ENCODE assay signal across 1 cellular context in the genomic region with DNA sequence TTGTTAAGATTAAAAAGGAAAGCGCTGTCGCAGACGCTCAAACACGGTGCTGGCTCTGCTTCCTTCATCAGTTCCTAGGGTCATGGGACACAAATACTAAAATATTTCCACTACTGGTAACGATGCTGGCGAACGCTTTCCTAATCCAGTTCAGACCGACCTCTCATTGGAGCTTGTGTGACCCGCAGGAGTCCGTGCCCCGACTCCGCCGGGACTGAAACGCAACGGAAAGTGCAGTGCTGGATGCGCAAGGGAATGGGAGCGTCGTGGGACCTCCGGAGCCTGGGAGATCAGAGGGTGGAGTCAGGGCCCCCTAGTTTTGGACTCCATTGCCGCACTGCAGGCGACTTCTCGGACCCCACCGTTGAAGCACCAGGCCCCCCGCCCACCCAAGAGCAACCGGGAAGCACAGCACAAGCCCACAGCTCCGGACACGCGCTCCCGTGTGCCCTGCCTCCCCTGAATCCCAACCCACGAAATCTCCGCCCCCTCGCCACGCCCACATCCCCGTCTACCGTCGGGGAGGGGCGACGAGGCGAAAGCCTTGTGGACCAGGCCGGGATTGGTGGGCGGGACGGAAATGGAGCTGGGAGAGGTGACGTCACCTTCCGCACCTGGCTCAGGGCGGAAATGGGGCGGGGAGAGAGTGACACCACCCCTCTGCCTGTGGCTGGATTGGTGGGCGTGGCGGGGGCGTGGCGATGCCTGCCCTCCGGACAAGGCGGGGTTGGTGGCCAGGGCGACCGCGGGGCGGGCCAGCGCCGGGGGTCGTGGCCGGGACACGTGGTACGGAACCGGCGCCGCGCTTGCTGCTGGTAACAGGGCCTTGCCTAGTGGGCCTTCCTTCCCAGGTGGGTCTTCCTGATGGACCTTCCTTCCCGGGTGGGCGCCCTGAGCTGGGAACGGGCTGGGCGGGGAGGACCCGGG.
A peak's percentile ranks its signal among the peaks of the same experiment; 100 is the strongest.
TF ChIP-seq lines count a peak whose summit lies in the region.

A gene (plus strand): TSS at position 783 of the 927 bp plus-strand sequence. CDS start 3,611 bp downstream, outside the sequence.

TF ChIP-seq in K562, 482 proteins besides CTCF, POLR2A, EP300 and RAD21 (continued from another document and continues in another):
- TF ChIP-seq, protein P1, sequence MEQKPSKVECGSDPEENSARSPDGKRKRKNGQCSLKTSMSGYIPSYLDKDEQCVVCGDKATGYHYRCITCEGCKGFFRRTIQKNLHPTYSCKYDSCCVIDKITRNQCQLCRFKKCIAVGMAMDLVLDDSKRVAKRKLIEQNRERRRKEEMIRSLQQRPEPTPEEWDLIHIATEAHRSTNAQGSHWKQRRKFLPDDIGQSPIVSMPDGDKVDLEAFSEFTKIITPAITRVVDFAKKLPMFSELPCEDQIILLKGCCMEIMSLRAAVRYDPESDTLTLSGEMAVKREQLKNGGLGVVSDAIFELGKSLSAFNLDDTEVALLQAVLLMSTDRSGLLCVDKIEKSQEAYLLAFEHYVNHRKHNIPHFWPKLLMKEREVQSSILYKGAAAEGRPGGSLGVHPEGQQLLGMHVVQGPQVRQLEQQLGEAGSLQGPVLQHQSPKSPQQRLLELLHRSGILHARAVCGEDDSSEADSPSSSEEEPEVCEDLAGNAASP (IDR thresholded peaks at IDR 0.05): no peak
- TF ChIP-seq ZBTB1 (CRISPR knock-in tag; IDR thresholded peaks at IDR 0.05; ENCODE audit: borderline replicate concordance, low read depth): no peak; the same call in 1 of the 2 replicates
- no peak for TF ChIP-seq NR2C1 (IDR thresholded peaks at IDR 0.05)
- peak; percentile 17; the same call in 1 of the 2 replicates for TF ChIP-seq NR2C1 (tag; IDR thresholded peaks at IDR 0.05)
- no peak for TF ChIP-seq HSF4 (CRISPR knock-in tag; IDR thresholded peaks at IDR 0.05; ENCODE audit: borderline replicate concordance)
- no peak for TF ChIP-seq PYGO2 (tag; IDR thresholded peaks at IDR 0.05)
- TF ChIP-seq ILF3 (IDR thresholded peaks at IDR 0.05; ENCODE audit: borderline replicate concordance): no peak
- TF ChIP-seq KAT2B (IDR thresholded peaks at IDR 0.05; ENCODE audit: low read depth, low read length): no peak
- TF ChIP-seq NFYB (IDR thresholded peaks at IDR 0.05; ENCODE audit: extremely low read depth, insufficient read length): peak; percentile 10
- TF ChIP-seq HNRNPL (IDR thresholded peaks at IDR 0.05; ENCODE audit: low read depth, low read length): no peak
- TF ChIP-seq, protein P2, sequence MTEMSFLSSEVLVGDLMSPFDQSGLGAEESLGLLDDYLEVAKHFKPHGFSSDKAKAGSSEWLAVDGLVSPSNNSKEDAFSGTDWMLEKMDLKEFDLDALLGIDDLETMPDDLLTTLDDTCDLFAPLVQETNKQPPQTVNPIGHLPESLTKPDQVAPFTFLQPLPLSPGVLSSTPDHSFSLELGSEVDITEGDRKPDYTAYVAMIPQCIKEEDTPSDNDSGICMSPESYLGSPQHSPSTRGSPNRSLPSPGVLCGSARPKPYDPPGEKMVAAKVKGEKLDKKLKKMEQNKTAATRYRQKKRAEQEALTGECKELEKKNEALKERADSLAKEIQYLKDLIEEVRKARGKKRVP (CRISPR knock-in tag; IDR thresholded peaks at IDR 0.05): no peak
- no peak for TF ChIP-seq FOXJ3 (CRISPR knock-in tag; IDR thresholded peaks at IDR 0.05)
- TF ChIP-seq SMARCC2 (IDR thresholded peaks at IDR 0.05; ENCODE audit: low read depth): no peak
- no peak for TF ChIP-seq POLR2H (tag; IDR thresholded peaks at IDR 0.05; ENCODE audit: low read depth)
- TF ChIP-seq PURB (CRISPR knock-in tag; IDR thresholded peaks at IDR 0.05; ENCODE audit: low read depth): no peak
- TF ChIP-seq, protein P3, sequence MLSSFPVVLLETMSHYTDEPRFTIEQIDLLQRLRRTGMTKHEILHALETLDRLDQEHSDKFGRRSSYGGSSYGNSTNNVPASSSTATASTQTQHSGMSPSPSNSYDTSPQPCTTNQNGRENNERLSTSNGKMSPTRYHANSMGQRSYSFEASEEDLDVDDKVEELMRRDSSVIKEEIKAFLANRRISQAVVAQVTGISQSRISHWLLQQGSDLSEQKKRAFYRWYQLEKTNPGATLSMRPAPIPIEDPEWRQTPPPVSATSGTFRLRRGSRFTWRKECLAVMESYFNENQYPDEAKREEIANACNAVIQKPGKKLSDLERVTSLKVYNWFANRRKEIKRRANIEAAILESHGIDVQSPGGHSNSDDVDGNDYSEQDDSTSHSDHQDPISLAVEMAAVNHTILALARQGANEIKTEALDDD (IDR thresholded peaks at IDR 0.05): no peak
- peak; percentile 12; the same call in 1 of the 2 replicates for TF ChIP-seq ARID1B (IDR thresholded peaks at IDR 0.05)
- no peak for TF ChIP-seq EHMT2 (IDR thresholded peaks at IDR 0.05)
- no peak for TF ChIP-seq RFX7 (CRISPR knock-in tag; IDR thresholded peaks at IDR 0.05)
- peak; percentile 89 for TF ChIP-seq GABPA (tag; conservative IDR thresholded peaks at IDR 0.05; ENCODE audit: low read depth)
- peak; percentile 71; the same call in 1 of the 2 replicates for TF ChIP-seq KLF13 (tag; IDR thresholded peaks at IDR 0.05; ENCODE audit: borderline replicate concordance, low read depth)
- TF ChIP-seq SMARCE1 (IDR thresholded peaks at IDR 0.05): no peak
- TF ChIP-seq, protein P4, sequence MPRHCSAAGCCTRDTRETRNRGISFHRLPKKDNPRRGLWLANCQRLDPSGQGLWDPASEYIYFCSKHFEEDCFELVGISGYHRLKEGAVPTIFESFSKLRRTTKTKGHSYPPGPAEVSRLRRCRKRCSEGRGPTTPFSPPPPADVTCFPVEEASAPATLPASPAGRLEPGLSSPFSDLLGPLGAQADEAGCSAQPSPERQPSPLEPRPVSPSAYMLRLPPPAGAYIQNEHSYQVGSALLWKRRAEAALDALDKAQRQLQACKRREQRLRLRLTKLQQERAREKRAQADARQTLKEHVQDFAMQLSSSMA (CRISPR knock-in tag; IDR thresholded peaks at IDR 0.05): no peak
- TF ChIP-seq, protein P5, sequence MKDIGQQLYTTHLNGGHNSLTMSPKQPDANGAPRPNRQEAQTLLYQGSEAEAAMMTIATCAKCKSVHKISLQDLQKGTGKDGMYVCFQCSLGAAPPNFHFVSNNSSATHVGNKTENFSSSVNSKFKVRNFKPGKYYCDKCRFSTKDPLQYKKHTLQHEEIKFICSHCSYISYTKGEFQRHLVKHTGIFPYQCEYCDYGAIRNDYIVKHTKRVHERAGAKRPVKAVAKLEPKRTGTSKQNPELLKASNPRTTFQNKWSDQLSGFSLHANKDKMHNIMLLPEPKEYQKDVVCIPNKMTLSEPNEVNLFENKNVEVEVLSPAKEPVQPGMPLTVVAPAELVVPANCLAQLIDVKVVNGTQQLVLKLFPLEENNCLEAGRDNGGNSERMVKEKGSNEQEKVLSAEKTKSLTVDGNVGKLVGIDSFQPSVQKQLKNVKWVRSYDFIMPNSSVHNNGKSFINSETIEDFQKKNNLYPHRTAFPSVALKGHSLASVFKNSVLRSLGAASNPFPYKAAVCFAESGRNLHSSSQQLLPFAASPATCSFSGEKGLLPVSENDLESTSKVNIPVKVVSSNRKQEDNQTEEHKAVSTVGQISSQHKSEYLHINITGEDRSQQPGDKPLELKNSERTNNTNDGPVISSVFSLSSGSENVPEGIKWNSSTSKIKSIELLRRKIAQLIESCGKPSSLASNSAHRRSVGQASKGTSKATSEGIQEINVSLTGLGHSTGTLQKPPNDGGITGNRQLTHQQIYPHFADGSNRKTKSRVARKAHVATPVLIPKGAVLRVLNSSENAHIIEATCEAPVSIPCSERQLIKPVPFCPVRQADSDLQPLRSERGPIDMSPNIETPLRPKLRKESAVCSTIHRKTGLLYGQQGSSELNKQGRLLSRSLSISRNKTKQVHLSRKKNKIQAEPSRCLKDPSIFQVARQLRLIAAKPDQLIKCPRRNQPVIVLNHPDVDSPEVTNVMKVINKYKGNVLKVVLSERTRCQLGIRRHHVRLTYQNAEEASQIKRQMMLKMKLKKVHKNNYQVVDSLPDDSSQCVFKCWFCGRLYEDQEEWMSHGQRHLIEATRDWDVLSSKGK (CRISPR knock-in tag; IDR thresholded peaks at IDR 0.05): no peak
- TF ChIP-seq ZNF282 (CRISPR knock-in tag; IDR thresholded peaks at IDR 0.05): no peak
- no peak for TF ChIP-seq SNIP1 (IDR thresholded peaks at IDR 0.05; ENCODE audit: low read depth)
- TF ChIP-seq TCFL5 (CRISPR knock-in tag; conservative IDR thresholded peaks at IDR 0.05): no peak
- TF ChIP-seq ZNF121 (CRISPR knock-in tag; conservative IDR thresholded peaks at IDR 0.05): no peak
- no peak for TF ChIP-seq PTTG1 (tag; IDR thresholded peaks at IDR 0.05; ENCODE audit: low read depth)
- TF ChIP-seq, protein P6, sequence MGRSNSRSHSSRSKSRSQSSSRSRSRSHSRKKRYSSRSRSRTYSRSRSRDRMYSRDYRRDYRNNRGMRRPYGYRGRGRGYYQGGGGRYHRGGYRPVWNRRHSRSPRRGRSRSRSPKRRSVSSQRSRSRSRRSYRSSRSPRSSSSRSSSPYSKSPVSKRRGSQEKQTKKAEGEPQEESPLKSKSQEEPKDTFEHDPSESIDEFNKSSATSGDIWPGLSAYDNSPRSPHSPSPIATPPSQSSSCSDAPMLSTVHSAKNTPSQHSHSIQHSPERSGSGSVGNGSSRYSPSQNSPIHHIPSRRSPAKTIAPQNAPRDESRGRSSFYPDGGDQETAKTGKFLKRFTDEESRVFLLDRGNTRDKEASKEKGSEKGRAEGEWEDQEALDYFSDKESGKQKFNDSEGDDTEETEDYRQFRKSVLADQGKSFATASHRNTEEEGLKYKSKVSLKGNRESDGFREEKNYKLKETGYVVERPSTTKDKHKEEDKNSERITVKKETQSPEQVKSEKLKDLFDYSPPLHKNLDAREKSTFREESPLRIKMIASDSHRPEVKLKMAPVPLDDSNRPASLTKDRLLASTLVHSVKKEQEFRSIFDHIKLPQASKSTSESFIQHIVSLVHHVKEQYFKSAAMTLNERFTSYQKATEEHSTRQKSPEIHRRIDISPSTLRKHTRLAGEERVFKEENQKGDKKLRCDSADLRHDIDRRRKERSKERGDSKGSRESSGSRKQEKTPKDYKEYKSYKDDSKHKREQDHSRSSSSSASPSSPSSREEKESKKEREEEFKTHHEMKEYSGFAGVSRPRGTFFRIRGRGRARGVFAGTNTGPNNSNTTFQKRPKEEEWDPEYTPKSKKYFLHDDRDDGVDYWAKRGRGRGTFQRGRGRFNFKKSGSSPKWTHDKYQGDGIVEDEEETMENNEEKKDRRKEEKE (IDR thresholded peaks at IDR 0.05; ENCODE audit: borderline replicate concordance in 1 of 2, control insufficient read depth in 1 of 2, low read depth in 2 of 2, low read length in 1 of 2): no peak
- no peak; the same call in 1 of the 2 replicates for TF ChIP-seq CTBP1 (IDR thresholded peaks at IDR 0.05; ENCODE audit: borderline replicate concordance)
- no peak for TF ChIP-seq KAT7 (CRISPR knock-in tag; IDR thresholded peaks at IDR 0.05; ENCODE audit: borderline replicate concordance)
- TF ChIP-seq, protein P7, sequence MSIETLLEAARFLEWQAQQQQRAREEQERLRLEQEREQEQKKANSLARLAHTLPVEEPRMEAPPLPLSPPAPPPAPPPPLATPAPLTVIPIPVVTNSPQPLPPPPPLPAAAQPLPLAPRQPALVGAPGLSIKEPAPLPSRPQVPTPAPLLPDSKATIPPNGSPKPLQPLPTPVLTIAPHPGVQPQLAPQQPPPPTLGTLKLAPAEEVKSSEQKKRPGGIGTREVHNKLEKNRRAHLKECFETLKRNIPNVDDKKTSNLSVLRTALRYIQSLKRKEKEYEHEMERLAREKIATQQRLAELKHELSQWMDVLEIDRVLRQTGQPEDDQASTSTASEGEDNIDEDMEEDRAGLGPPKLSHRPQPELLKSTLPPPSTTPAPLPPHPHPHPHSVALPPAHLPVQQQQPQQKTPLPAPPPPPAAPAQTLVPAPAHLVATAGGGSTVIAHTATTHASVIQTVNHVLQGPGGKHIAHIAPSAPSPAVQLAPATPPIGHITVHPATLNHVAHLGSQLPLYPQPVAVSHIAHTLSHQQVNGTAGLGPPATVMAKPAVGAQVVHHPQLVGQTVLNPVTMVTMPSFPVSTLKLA (conservative IDR thresholded peaks at IDR 0.05): peak; percentile 93 to 97
- no peak for TF ChIP-seq ETV6 (IDR thresholded peaks at IDR 0.05; ENCODE audit: borderline replicate concordance in 1 of 2, low read depth in 2 of 2, low read length in 1 of 2)
- TF ChIP-seq ETV6 (CRISPR knock-in tag; IDR thresholded peaks at IDR 0.05; ENCODE audit: borderline replicate concordance): no peak
- no peak for TF ChIP-seq STAT5B (CRISPR knock-in tag; IDR thresholded peaks at IDR 0.05)
- no peak for TF ChIP-seq FIP1L1 (IDR thresholded peaks at IDR 0.05; ENCODE audit: low read depth, low read length, poor library complexity, severe bottlenecking)
- no peak for TF ChIP-seq ZNF436 (CRISPR knock-in tag; IDR thresholded peaks at IDR 0.05)
- TF ChIP-seq STAG1 (CRISPR knock-in tag; IDR thresholded peaks at IDR 0.05; ENCODE audit: borderline replicate concordance): no peak
- TF ChIP-seq, protein P8, sequence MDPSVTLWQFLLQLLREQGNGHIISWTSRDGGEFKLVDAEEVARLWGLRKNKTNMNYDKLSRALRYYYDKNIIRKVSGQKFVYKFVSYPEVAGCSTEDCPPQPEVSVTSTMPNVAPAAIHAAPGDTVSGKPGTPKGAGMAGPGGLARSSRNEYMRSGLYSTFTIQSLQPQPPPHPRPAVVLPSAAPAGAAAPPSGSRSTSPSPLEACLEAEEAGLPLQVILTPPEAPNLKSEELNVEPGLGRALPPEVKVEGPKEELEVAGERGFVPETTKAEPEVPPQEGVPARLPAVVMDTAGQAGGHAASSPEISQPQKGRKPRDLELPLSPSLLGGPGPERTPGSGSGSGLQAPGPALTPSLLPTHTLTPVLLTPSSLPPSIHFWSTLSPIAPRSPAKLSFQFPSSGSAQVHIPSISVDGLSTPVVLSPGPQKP (CRISPR knock-in tag; IDR thresholded peaks at IDR 0.05): no peak
- TF ChIP-seq NFRKB (IDR thresholded peaks at IDR 0.05; ENCODE audit: low read depth): no peak
- TF ChIP-seq FUS (optimal IDR thresholded peaks at IDR 0.05; ENCODE audit: low read depth, low read length): no peak
- TF ChIP-seq NR4A1 (CRISPR knock-in tag; IDR thresholded peaks at IDR 0.05): no peak
- no peak for TF ChIP-seq NR4A1 (tag; IDR thresholded peaks at IDR 0.05)
- no peak for TF ChIP-seq KLF1 (tag; IDR thresholded peaks at IDR 0.05)
- TF ChIP-seq, protein P9, sequence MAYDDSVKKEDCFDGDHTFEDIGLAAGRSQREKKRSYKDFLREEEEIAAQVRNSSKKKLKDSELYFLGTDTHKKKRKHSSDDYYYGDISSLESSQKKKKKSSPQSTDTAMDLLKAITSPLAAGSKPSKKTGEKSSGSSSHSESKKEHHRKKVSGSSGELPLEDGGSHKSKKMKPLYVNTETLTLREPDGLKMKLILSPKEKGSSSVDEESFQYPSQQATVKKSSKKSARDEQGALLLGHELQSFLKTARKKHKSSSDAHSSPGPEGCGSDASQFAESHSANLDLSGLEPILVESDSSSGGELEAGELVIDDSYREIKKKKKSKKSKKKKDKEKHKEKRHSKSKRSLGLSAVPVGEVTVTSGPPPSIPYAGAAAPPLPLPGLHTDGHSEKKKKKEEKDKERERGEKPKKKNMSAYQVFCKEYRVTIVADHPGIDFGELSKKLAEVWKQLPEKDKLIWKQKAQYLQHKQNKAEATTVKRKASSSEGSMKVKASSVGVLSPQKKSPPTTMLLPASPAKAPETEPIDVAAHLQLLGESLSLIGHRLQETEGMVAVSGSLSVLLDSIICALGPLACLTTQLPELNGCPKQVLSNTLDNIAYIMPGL (CRISPR knock-in tag; IDR thresholded peaks at IDR 0.05): no peak; the same call in 1 of the 2 replicates
- TF ChIP-seq, protein P10, sequence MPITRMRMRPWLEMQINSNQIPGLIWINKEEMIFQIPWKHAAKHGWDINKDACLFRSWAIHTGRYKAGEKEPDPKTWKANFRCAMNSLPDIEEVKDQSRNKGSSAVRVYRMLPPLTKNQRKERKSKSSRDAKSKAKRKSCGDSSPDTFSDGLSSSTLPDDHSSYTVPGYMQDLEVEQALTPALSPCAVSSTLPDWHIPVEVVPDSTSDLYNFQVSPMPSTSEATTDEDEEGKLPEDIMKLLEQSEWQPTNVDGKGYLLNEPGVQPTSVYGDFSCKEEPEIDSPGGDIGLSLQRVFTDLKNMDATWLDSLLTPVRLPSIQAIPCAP (CRISPR knock-in tag; IDR thresholded peaks at IDR 0.05; ENCODE audit: borderline replicate concordance): no peak
- TF ChIP-seq MYNN (IDR thresholded peaks at IDR 0.05): no peak
- no peak for TF ChIP-seq MYNN (CRISPR knock-in tag; IDR thresholded peaks at IDR 0.05)
